In the genomic region with DNA sequence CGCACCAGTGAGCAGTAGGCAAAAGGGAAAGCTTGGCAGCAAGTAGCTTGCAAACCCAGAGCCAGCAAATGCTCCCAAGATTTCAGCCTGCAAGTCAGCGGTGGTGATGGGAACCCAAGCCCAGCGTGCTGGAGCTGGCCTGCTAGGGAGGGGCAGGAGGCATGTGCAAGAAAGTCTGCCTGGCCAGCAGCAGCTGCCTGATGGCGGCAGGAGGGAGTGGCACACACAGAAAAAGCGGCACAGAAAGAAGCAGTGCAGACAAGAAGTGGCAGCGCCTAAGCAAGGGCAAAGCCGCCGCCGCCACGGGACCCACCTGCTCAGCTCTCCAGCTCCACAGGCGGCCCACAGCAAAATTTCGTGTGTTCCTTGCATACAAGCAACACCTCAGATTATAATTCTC, we compare ENCODE assay signal across 21 cellular contexts.
"Had no signal": no experiment of that assay in that cellular context is flagged by ENCODE, and none has a peak within 500 bp of the region (broad histone marks: within the 10 kb centered on the region; RNA-seq: fewer than 3 reads in every experiment).

No MANE protein-coding gene starts in this region.

- H3K4me1 Mint-ChIP-seq: activated CD4-positive, alpha-beta T cell treated with anti-CD3 and anti-CD28 coated beads for 36 hours; central memory CD8-positive, alpha-beta T cell; T-cell had no signal

- H3K9ac ChIP-seq: KMS-11 had no signal

- H3K27me3 Mint-ChIP-seq: activated CD4-positive, alpha-beta T cell treated with anti-CD3 and anti-CD28 coated beads for 36 hours; activated naive CD8-positive, alpha-beta T cell; activated T-cell treated with anti-CD3 and anti-CD28 coated beads, Interleukin-2, amount 50 U/mL, for 24 hours; central memory CD8-positive, alpha-beta T cell; T-cell had no signal

- H3K4me2 ChIP-seq: KMS-11 had no signal

- H3K4me1 ChIP-seq: Peyer's patch, SJSA1 had no signal

- DNase-seq: activated CD4-positive, alpha-beta T cell treated with anti-CD3 and anti-CD28 coated beads for 36 hours; activated CD4-positive, alpha-beta T cell treated with anti-CD3 and anti-CD28 coated beads, Interleukin-2, amount 50 U/mL, for 4 hours; activated CD8-positive, alpha-beta T cell treated with anti-CD3 and anti-CD28 coated beads, Interleukin-2, amount 10 ng/mL, durations not matched to agents 7 days and 5 days; activated gamma-delta T cell; activated naive CD4-positive, alpha-beta T cell treated with anti-CD3 and anti-CD28 coated beads for 36 hours; activated T-cell treated with anti-CD3 and anti-CD28 coated beads, Interleukin-2, amount 50 U/mL, for 24 hours; amygdala; MV-4-11; NCI-H1092 treated with DMSO at 0.1 percent for 48 hours; NCI-H1417 treated with DMSO at 0.1 percent for 48 hours; NCI-H187; NCI-H2081 treated with DMSO at 0.1 percent for 48 hours; NCI-H524; Peyer's patch; T-cell had no signal

- H3K36me3 ChIP-seq: Peyer's patch, SJSA1 had no signal

- ATAC-seq: activated CD4-positive, alpha-beta T cell treated with anti-CD3 and anti-CD28 coated beads for 36 hours; activated CD8-positive, alpha-beta T cell treated with anti-CD3 and anti-CD28 coated beads, Interleukin-2, amount 10 ng/mL, durations not matched to agents 7 days and 5 days; T-cell had no signal

- H3K9me3 ChIP-seq: SJSA1 had no signal

- H3K27ac ChIP-seq: KMS-11, Peyer's patch, SJSA1, VCaP had no signal

- H3K4me3 Mint-ChIP-seq: activated CD4-positive, alpha-beta T cell treated with anti-CD3 and anti-CD28 coated beads for 36 hours; activated CD8-positive, alpha-beta T cell treated with anti-CD3 and anti-CD28 coated beads, Interleukin-2, amount 10 ng/mL, durations not matched to agents 7 days and 5 days; activated naive CD4-positive, alpha-beta T cell treated with anti-CD3 and anti-CD28 coated beads for 36 hours; activated naive CD8-positive, alpha-beta T cell; activated T-cell treated with anti-CD3 and anti-CD28 coated beads, Interleukin-2, amount 50 U/mL, for 24 hours; brain; central memory CD8-positive, alpha-beta T cell; T-cell had no signal

- H3K4me3 ChIP-seq: Peyer's patch, SJSA1 had no signal

- H3K36me3 Mint-ChIP-seq: activated naive CD8-positive, alpha-beta T cell; T-cell had no signal

- H3K27ac Mint-ChIP-seq: activated CD4-positive, alpha-beta T cell treated with anti-CD3 and anti-CD28 coated beads for 36 hours; activated CD8-positive, alpha-beta T cell treated with anti-CD3 and anti-CD28 coated beads, Interleukin-2, amount 10 ng/mL, durations not matched to agents 7 days and 5 days; activated naive CD4-positive, alpha-beta T cell treated with anti-CD3 and anti-CD28 coated beads for 36 hours; activated naive CD8-positive, alpha-beta T cell; activated T-cell treated with anti-CD3 and anti-CD28 coated beads, Interleukin-2, amount 50 U/mL, for 24 hours; brain; T-cell had no signal

- H3K27me3 ChIP-seq: Peyer's patch, SJSA1 had no signal
